ENCODE assay signal across 20 cellular contexts in genomic region chr3:101859882-101860281, GRCh38. TPM values are rescaled to one million over a fixed set of nuclear protein-coding genes. Genes with fewer than 3 reads are reported as not detected.
DNase-seq lines count a peak whose midpoint lies in the region; ATAC-seq, FAIRE-seq and TF ChIP-seq lines count a peak whose summit lies in the region.
"Had no signal": no experiment of that assay in that cellular context is flagged by ENCODE, and none has a peak within 500 bp of the region (broad histone marks: within the 10 kb centered on the region; RNA-seq: fewer than 3 reads in every experiment).

No MANE protein-coding gene starts in this region.

- H3K36me3 ChIP-seq in uterus, result no peaks in the 10 kb centered on the region
- H3K36me3 ChIP-seq in pancreas, result peaks cover 4 to 65% (median 52%) of the 10 kb centered on the region in 3 donors

- H3K4me1 ChIP-seq in A549 (peaks cover 10% of the 10 kb centered on the region), uterus (no peaks in the 10 kb centered on the region), pancreas (peaks cover 10 to 23% (median 20%) of the 10 kb centered on the region in 3 donors)

- peaks cover 17% of the 10 kb centered on the region in 2 donors for H3K4me1 Mint-ChIP-seq in natural killer cell

- H3K36me3 Mint-ChIP-seq in natural killer cell, result peaks cover 40% of the 10 kb centered on the region

- ATAC-seq in A549 (no peak), natural killer cell (no peak), GM21515 (IDR thresholded peaks at IDR 0.05; ENCODE audit: unreplicated experiment) (no peak), pancreas (no peak)

- no peak overlapping the region for H3K27ac ChIP-seq in A549
- H3K27ac ChIP-seq in epithelial cell of prostate, result peak overlapping the region; percentile 95
- no peak overlapping the region for H3K27ac ChIP-seq in uterus
- H3K27ac ChIP-seq in pancreas, result no peak overlapping the region
- H3K27ac ChIP-seq: GM23248 had no signal

- intact Hi-C loops in natural killer cell (cut with micrococcal nuclease), result no loop called here
- intact Hi-C loops in uterus (cut with DNase I; ENCODE audit: low total_unique reads), result no loop called here
- intact Hi-C loops in pancreas (cut with DNase I), result loop anchor here in 1 of 3 donors (10.0 kb wide), 1 partner anchor 325 kb away; no protein-coding TSS in a partner anchor

- WGBS in A549 (ENCODE audit: missing lambda C conversion rate), result 84% methylated on average over 4 of the region's 4 CpGs
- WGBS in pancreas, 2 donors, result 84 to 91% methylated on average over 4 of the region's 4 CpGs

- no peak for DNase-seq in A549 (ENCODE audit: low read depth in 1 of 2, low spot score in 1 of 2)
- no peak for DNase-seq in epithelial cell of prostate (ENCODE audit: low read depth, low spot score)
- DNase-seq in natural killer cell, result no peak
- no peak for DNase-seq in uterus
- DNase-seq in pancreas, result no peak
- DNase-seq: DMS 273 treated with DMSO at 0.1 percent for 48 hours, DND-41, GDM1, GM23248, HCEC 1CT, KBM-7, NCI-H1105, NCI-H2081, NCI-H2171 treated with DMSO at 0.1 percent for 48 hours, NCI-H510A, NCI-H748 treated with DMSO at 0.1 percent for 48 hours, Right ventricle myocardium superior had no signal

- H3K27ac Mint-ChIP-seq in natural killer cell, result peak overlapping the region in 1 of 2 donors; percentile 99

- H3K9me3 Mint-ChIP-seq in natural killer cell, result no peaks in the 10 kb centered on the region
- H3K9me3 Mint-ChIP-seq: CD14-positive monocyte had no signal

- TF ChIP-seq CTCF in A549 (IDR thresholded peaks at IDR 0.05), result no peak
- TF ChIP-seq CTCF in natural killer cell (IDR thresholded peaks at IDR 0.05), result no peak
- TF ChIP-seq CTCF in uterus (IDR thresholded peaks at IDR 0.05), result no peak
- TF ChIP-seq CTCF in pancreas (IDR thresholded peaks at IDR 0.05), result no peak

- no peaks in the 10 kb centered on the region for H3K27me3 Mint-ChIP-seq in natural killer cell (ENCODE audit: low read depth in 2 of 2)

- peak overlapping the region; percentile 18 for H3K4me3 Mint-ChIP-seq in natural killer cell
- H3K4me3 Mint-ChIP-seq: CD14-positive monocyte had no signal

- no peak overlapping the region for H3K4me3 ChIP-seq in A549
- no peak overlapping the region for H3K4me3 ChIP-seq in uterus
- no peak overlapping the region for H3K4me3 ChIP-seq in pancreas
- H3K4me3 ChIP-seq: GM23248 had no signal

- H3K9me3 ChIP-seq in A549, result no peaks in the 10 kb centered on the region
- H3K9me3 ChIP-seq in uterus, result no peaks in the 10 kb centered on the region
- H3K9me3 ChIP-seq in pancreas, result no peaks in the 10 kb centered on the region

- H3K4me2 ChIP-seq in A549, result no peak overlapping the region

- no peak for TF ChIP-seq EP300 in A549 (IDR thresholded peaks at IDR 0.05)

- TF ChIP-seq RAD21 in A549 (conservative IDR thresholded peaks at IDR 0.05 in 1 of 2, IDR thresholded peaks at IDR 0.05 in 1 of 2), result no peak

- TF ChIP-seq POLR2A in A549 (IDR thresholded peaks at IDR 0.05; ENCODE audit: low read length) (no peak), uterus (IDR thresholded peaks at IDR 0.05) (no peak)

- FAIRE-seq in A549 (lab: Jason Lieb, UNC) (no peak), G401.6 (lab: Jason Lieb, UNC) (peak; percentile 42), pancreas (lab: Jason Lieb, UNC) (no peak)

- CTCF ChIA-PET in A549 (lab: Yijun Ruan, JAX), result interaction anchor here (1.1 to 2.4 kb wide), 2 partner anchors 10 to 365 kb away, joined by 3 to 12 read pairs; partner anchors contain the start of gene NFKBIZ

- POLR2A ChIA-PET in A549 (lab: Yijun Ruan, JAX), result interaction anchor here (2.0 to 2.5 kb wide), 2 partner anchors 10 kb away, joined by 8 to 16 read pairs; partner anchors contain the start of gene NFKBIZ

- H3K27me3 ChIP-seq in uterus (no peaks in the 10 kb centered on the region), pancreas (no peaks in the 10 kb centered on the region)

TF ChIP-seq in A549, 52 proteins besides CTCF, POLR2A, EP300 and RAD21:
- TF ChIP-seq CHD2 (IDR thresholded peaks at IDR 0.05; ENCODE audit: low read length, partially characterized antibody) (no peak), POLR2AphosphoS2 (conservative IDR thresholded peaks at IDR 0.05; ENCODE audit: low read length) (0 out of 2 replicates have a peak, but pooled peaks have one; percentile 0), MYC (IDR thresholded peaks at IDR 0.05; ENCODE audit: borderline replicate concordance, low read length) (no peak)

RNA-seq across cellular contexts. Expression of gene NFKBIZ, which starts 10.6 kb away (rescaled TPM):
- 32.9 and 36.1 TPM in 2 replicates for polyA plus RNA-seq in A549 (2011; rRNA removed)
- polyA plus RNA-seq in A549 (2012; cell fraction: cytosol; rRNA removed), result 10.4 and 12.9 TPM in 2 replicates
- 63.5 and 66.0 TPM in 2 replicates for polyA plus RNA-seq in A549 (2012; cell fraction: nucleus; rRNA removed)
- polyA plus RNA-seq in A549 (2017; fragmentation: RNase III; extraction: RNeasy Plus Mini Kit Qiagen cat#74134 plus additional on column Dnase treatment), result 14.4 to 19.8 TPM (median 16.6 TPM) in 3 replicates
- polyA minus RNA-seq in A549 (2011; rRNA and poly(A)+ RNA removed), result 108 and 121 TPM in 2 replicates
- total RNA-seq in natural killer cell, result 100 to 1,000 TPM; 510 to 811 (median 774) TPM
- 100 to 1,000 TPM in 1 of 4 donors, 10 to 100 TPM in 3; 10.2 to 119 (median 58.9) TPM for total RNA-seq in uterus
- total RNA-seq in pancreas, result 10 to 100 TPM; 20.4 to 90.7 (median 31.2) TPM
- 10 to 100 TPM; 16.5 to 24.4 TPM for polyA plus RNA-seq in pancreas

Comparison
In these comparisons a context has a peak if more than half of its experiments do, and no peak if none do; other contexts are left out.
1. RNA of gene NFKBIZ, which starts 10.6 kb away (total RNA-seq): 510 to 811 TPM in natural killer cell; 10.2 to 119 TPM in uterus and 20.4 to 90.7 TPM in pancreas; every median in the first group is over 4 times any median in the second.